Comparison of ENCODE assay signal across 16 cellular contexts in the genomic region with DNA sequence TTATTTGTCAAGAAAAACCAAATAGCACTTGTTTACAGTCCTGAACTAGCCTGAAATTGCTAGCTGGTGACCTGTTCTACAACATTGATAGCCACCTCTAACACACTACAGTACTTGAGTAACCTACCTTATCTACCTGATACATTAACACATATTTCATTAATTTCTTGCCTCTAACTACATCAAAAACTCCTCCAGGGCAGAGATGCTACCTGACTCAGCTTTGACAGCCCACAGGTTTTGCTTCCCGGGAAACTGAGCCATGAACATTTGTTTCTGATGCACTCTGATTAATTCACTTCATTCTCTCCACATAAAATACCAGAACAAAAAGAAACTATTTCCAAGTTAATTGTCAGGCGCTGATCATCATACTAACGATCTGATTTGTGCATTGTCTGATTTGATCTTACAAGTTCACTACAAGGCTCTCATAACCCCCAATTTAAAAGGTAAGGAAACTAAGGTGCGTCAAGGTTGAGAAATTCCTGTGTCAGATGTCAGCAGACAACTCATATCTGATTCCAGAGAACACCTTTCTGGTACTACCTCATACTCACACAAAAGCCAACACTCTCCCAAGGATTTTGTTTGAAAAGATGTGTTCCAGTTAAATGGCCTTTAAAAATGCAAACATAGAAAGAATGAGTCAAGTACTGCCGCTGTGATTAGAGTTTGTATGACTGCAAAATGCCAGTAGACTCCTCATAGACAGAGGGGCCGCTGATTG.
DNase-seq lines count a peak whose midpoint lies in the region; ATAC-seq and TF ChIP-seq lines count a peak whose summit lies in the region.
"Had no signal": no experiment of that assay in that cellular context is flagged by ENCODE, and none has a peak within 500 bp of the region (broad histone marks: within the 10 kb centered on the region; RNA-seq: fewer than 3 reads in every experiment).

No MANE protein-coding gene starts in this region.

- no peaks in the 10 kb centered on the region for H3K9me3 Mint-ChIP-seq in GM23338

- H3K27me3 ChIP-seq in GM23338 (ENCODE audit: insufficient read depth), result no peaks in the 10 kb centered on the region
- H3K27me3 ChIP-seq in mammary epithelial cell (ENCODE audit: insufficient read depth, low read length), result no peaks in the 10 kb centered on the region
- H3K27me3 ChIP-seq in trophoblast cell (ENCODE audit: insufficient read depth, low read length), result no peaks in the 10 kb centered on the region
- no peaks in the 10 kb centered on the region for H3K27me3 ChIP-seq in GM23248 (replicated peaks; ENCODE audit: insufficient read depth)
- H3K27me3 ChIP-seq: BLaER1 had no signal

- no peak overlapping the region for H3K23ac ChIP-seq in trophoblast cell (ENCODE audit: low read length)

- H3K4me3 ChIP-seq in GM23338 (no peak overlapping the region), mammary epithelial cell (replicated peaks in 1 of 3; ENCODE audit: insufficient read depth in 1 of 3, low read depth in 2 of 3, low read length in 3 of 3) (no peak overlapping the region), trophoblast cell (ENCODE audit: low read depth, low read length) (no peak overlapping the region), GM23248 (no peak overlapping the region)
- H3K4me3 ChIP-seq: BLaER1, GM12878 had no signal

- DNase-seq in GM23338 (ENCODE audit: low spot score), result no peak
- DNase-seq in mammary epithelial cell, result peak; percentile 47
- DNase-seq in trophoblast cell, result peak; percentile 18 to 22
- DNase-seq in GM23248, result no peak
- no peak for DNase-seq in COLO668 (lab: John Stamatoyannopoulos, UW; ENCODE audit: unreplicated experiment)
- no peak for DNase-seq in NCI-H510A treated with DMSO at 0.1 percent for 48 hours (lab: John Stamatoyannopoulos, UW)
- DNase-seq: 8988T; Calu3; CD4-positive, alpha-beta memory T cell; DMS79 treated with DMSO at 0.1 percent for 48 hours; HCEC 1CT; IMR-90 had no signal

- H3K9ac ChIP-seq in mammary epithelial cell (ENCODE audit: insufficient read depth, low read length) (no peak overlapping the region), trophoblast cell (ENCODE audit: low read length) (no peak overlapping the region), GM23248 (no peak overlapping the region)
- H3K9ac ChIP-seq: BLaER1 had no signal

- H3K4me2 ChIP-seq in GM23338 (no peak overlapping the region), mammary epithelial cell (ENCODE audit: insufficient read depth, low read depth, low read length) (no peak overlapping the region), trophoblast cell (ENCODE audit: low read length) (no peak overlapping the region), GM23248 (ENCODE audit: unreplicated experiment) (no peak overlapping the region)
- H3K4me2 ChIP-seq: BLaER1 had no signal

- H3K9me3 ChIP-seq in mammary epithelial cell (replicated peaks; ENCODE audit: insufficient read depth, low read length) (no peaks in the 10 kb centered on the region), trophoblast cell (ENCODE audit: insufficient read depth, low read depth, low read length) (peaks cover 3% of the 10 kb centered on the region), GM23248 (ENCODE audit: low read depth) (no peaks in the 10 kb centered on the region)
- H3K9me3 ChIP-seq: BLaER1 had no signal

- no peak overlapping the region for H4K91ac ChIP-seq in trophoblast cell (ENCODE audit: low read depth, low read length)

- H3F3A ChIP-seq in GM23338 (replicated peaks; ENCODE audit: low read depth) (no peaks in the 10 kb centered on the region), GM23248 (ENCODE audit: insufficient read depth) (no peaks in the 10 kb centered on the region)

- H3K27ac ChIP-seq in GM23338 (ENCODE audit: low read depth), result no peak overlapping the region
- H3K27ac ChIP-seq in mammary epithelial cell (ENCODE audit: insufficient read depth, low read depth, low read length), result no peak overlapping the region
- H3K27ac ChIP-seq in trophoblast cell (ENCODE audit: low read depth, low read length), result no peak overlapping the region
- no peak overlapping the region for H3K27ac ChIP-seq in GM23248
- H3K27ac ChIP-seq: BLaER1 had no signal

- no peak overlapping the region for H3K27ac Mint-ChIP-seq in GM23338
- H3K27ac Mint-ChIP-seq: CD14-positive monocyte had no signal

- H2AK5ac ChIP-seq in trophoblast cell (ENCODE audit: low read length), result no peak overlapping the region

- H3K36me3 ChIP-seq in GM23338 (ENCODE audit: insufficient read depth), result no peaks in the 10 kb centered on the region
- H3K36me3 ChIP-seq in mammary epithelial cell (ENCODE audit: insufficient read depth, low read length), result no peaks in the 10 kb centered on the region
- no peaks in the 10 kb centered on the region for H3K36me3 ChIP-seq in trophoblast cell (ENCODE audit: control insufficient read depth in 1 of 2, insufficient read depth in 2 of 2, low read length in 2 of 2)
- no peaks in the 10 kb centered on the region for H3K36me3 ChIP-seq in GM23248 (ENCODE audit: low read depth)
- H3K36me3 ChIP-seq: BLaER1 had no signal

- H3K79me2 ChIP-seq in GM23338 (replicated peaks; ENCODE audit: insufficient read depth), result no peaks in the 10 kb centered on the region
- H3K79me2 ChIP-seq in mammary epithelial cell (ENCODE audit: insufficient read depth, low read length), result no peaks in the 10 kb centered on the region
- H3K79me2 ChIP-seq in trophoblast cell (ENCODE audit: control insufficient read depth, insufficient read depth, low read length, poor library complexity), result no peaks in the 10 kb centered on the region
- no peaks in the 10 kb centered on the region for H3K79me2 ChIP-seq in GM23248 (ENCODE audit: insufficient read depth)

- H4K20me1 ChIP-seq in GM23338 (replicated peaks; ENCODE audit: insufficient read depth) (no peaks in the 10 kb centered on the region), mammary epithelial cell (ENCODE audit: insufficient read depth, low read length) (no peaks in the 10 kb centered on the region), GM23248 (ENCODE audit: insufficient read depth) (no peaks in the 10 kb centered on the region)
- H4K20me1 ChIP-seq: BLaER1 had no signal

- H2BK12ac ChIP-seq in trophoblast cell (ENCODE audit: low read length), result no peak overlapping the region

- H4K8ac ChIP-seq in trophoblast cell (ENCODE audit: low read depth, low read length), result no peak overlapping the region

- H3K36me3 Mint-ChIP-seq in GM23338 (ENCODE audit: low read depth), result no peaks in the 10 kb centered on the region
- H3K36me3 Mint-ChIP-seq: CD14-positive monocyte; CD4-positive, alpha-beta memory T cell had no signal

- 0 out of 2 replicates have a peak, but pooled peaks cover 4% of the 10 kb centered on the region for H3K4me1 ChIP-seq in GM23338 (ENCODE audit: insufficient read depth)
- peaks cover 49% of the 10 kb centered on the region for H3K4me1 ChIP-seq in mammary epithelial cell (ENCODE audit: insufficient read depth, low read length)
- peaks cover under 1 to 2% of the 10 kb centered on the region in 2 experiments for H3K4me1 ChIP-seq in trophoblast cell (ENCODE audit: control insufficient read depth in 1 of 2, insufficient read depth in 2 of 2, low read length in 2 of 2)
- no peaks in the 10 kb centered on the region for H3K4me1 ChIP-seq in GM23248 (ENCODE audit: insufficient read depth)
- H3K4me1 ChIP-seq: BLaER1 had no signal

- no peaks in the 10 kb centered on the region for H3K4me1 Mint-ChIP-seq in GM23338
- H3K4me1 Mint-ChIP-seq: CD14-positive monocyte had no signal

- no peak overlapping the region for H3K14ac ChIP-seq in trophoblast cell (ENCODE audit: low read length)

- TF ChIP-seq CTCF in GM23338 (conservative IDR thresholded peaks at IDR 0.05; ENCODE audit: low read depth in 2 of 2) (no peak), mammary epithelial cell (conservative IDR thresholded peaks at IDR 0.05 in 1 of 2, IDR thresholded peaks at IDR 0.05 in 1 of 2; ENCODE audit: extremely low read depth in 1 of 2, insufficient read depth in 1 of 2, low read depth in 1 of 2, low read length in 2 of 2) (no peak)

- no peaks in the 10 kb centered on the region for H3K79me1 ChIP-seq in trophoblast cell (ENCODE audit: low read length)

- no peak overlapping the region for H4K12ac ChIP-seq in trophoblast cell (ENCODE audit: low read depth, low read length)

- in situ Hi-C loops in mammary epithelial cell (cut with MboI; ENCODE audit: low sequenced_read_pairs in 2 of 2), result no loop called here
- in situ Hi-C loops in GM23248 (cut with MboI), result no loop called here

- H3K9me2 ChIP-seq in GM23338 (ENCODE audit: insufficient read depth), result 0 out of 2 replicates have a peak, but pooled peaks cover 10% of the 10 kb centered on the region
- H3K9me2 ChIP-seq in GM23248 (ENCODE audit: insufficient read depth), result no peaks in the 10 kb centered on the region

- dilution Hi-C loops in mammary epithelial cell (cut with HindIII; ENCODE audit: low sequenced_read_pairs), result no loop called here

- no peak overlapping the region for H2BK5ac ChIP-seq in trophoblast cell (ENCODE audit: low read depth, low read length, poor library complexity)

- no TSS peak for BruUV-seq in mammary epithelial cell (replicated peaks; lab: Mats Ljungman, UMichigan)

- 68% methylated on average over 6 of the region's 6 CpGs for WGBS in mammary epithelial cell (ENCODE audit: low coverage, missing lambda C conversion rate)
- WGBS in trophoblast cell (ENCODE audit: extremely low coverage, insufficient coverage, insufficient read length), result no CpG with 5 or more reads among the region's 6 CpGs
- WGBS in GM23248 (ENCODE audit: low coverage in 1 of 2, low lambda C conversion rate in 2 of 2, missing lambda C conversion rate in 2 of 2), 2 experiments, result 43 to 47% methylated on average over 6 of the region's 6 CpGs

- peak overlapping the region; percentile 23; the same call in 1 of the 2 replicates for H2AFZ ChIP-seq in GM23338
- no peak overlapping the region for H2AFZ ChIP-seq in mammary epithelial cell (ENCODE audit: low read depth, low read length)
- no peak overlapping the region for H2AFZ ChIP-seq in trophoblast cell (ENCODE audit: insufficient read depth, low read length, poor library complexity)
- H2AFZ ChIP-seq in GM23248, result no peak overlapping the region

- CTCF ChIA-PET in mammary epithelial cell (lab: Charles Lee; ENCODE audit: low non-redundant PET), result no interaction called here

- ATAC-seq in GM23338 (no peak), esophagus mucosa (peak; percentile 6)
- ATAC-seq: GM12878 had no signal

- no peak overlapping the region for H3K4me3 Mint-ChIP-seq in GM23338
- H3K4me3 Mint-ChIP-seq: CD14-positive monocyte; CD4-positive, alpha-beta memory T cell had no signal

- no peaks in the 10 kb centered on the region for H3K27me3 Mint-ChIP-seq in GM23338 (ENCODE audit: insufficient read depth, low read depth, poor library complexity)
- H3K27me3 Mint-ChIP-seq: CD4-positive, alpha-beta memory T cell had no signal

- no peak overlapping the region for H3K4ac ChIP-seq in trophoblast cell (ENCODE audit: low read depth, low read length)

- intact Hi-C loops in mammary epithelial cell (cut with micrococcal nuclease), result loop anchor here (10.0 kb wide), 1 partner anchor 402 kb away; no protein-coding TSS in a partner anchor

- no peak overlapping the region for H2BK120ac ChIP-seq in trophoblast cell (ENCODE audit: insufficient read depth, low read length, poor library complexity)

- no peak overlapping the region for H3K18ac ChIP-seq in trophoblast cell (ENCODE audit: low read length)

TF ChIP-seq in GM23338, 12 proteins besides CTCF, POLR2A, EP300 and RAD21:
- TF ChIP-seq POLR2AphosphoS5 (IDR thresholded peaks at IDR 0.05; ENCODE audit: low read depth), result no peak

Comparison
In these comparisons a context has a peak if more than half of its experiments do, and no peak if none do; other contexts are left out.
1. DNase-seq: peak in mammary epithelial cell (single experiment) and trophoblast cell (2 of 2); none in GM23338 (single experiment), GM23248 (single experiment), COLO668 (single experiment) and NCI-H510A treated with DMSO at 0.1 percent for 48 hours (single experiment).